23 cellular contexts compared by ENCODE assay signal in genomic region chr1:246786606-246787238, GRCh38.
DNase-seq lines count a peak whose midpoint lies in the region; ATAC-seq and TF ChIP-seq lines count a peak whose summit lies in the region.
"Had no signal": no experiment of that assay in that cellular context is flagged by ENCODE, and none has a peak within 500 bp of the region (broad histone marks: within the 10 kb centered on the region; RNA-seq: fewer than 3 reads in every experiment).

No MANE protein-coding gene starts in this region.

- no peaks in the 10 kb centered on the region for H3K4me1 ChIP-seq in mucosa of descending colon (ENCODE audit: low read depth)
- H3K4me1 ChIP-seq: upper lobe of right lung had no signal

- no peak overlapping the region for H3K4me3 ChIP-seq in mucosa of descending colon
- H3K4me3 ChIP-seq: GM12878, lung, ovary, Peyer's patch, upper lobe of right lung had no signal

- H3K36me3 ChIP-seq in mucosa of descending colon (ENCODE audit: low read depth) = no peaks in the 10 kb centered on the region
- H3K36me3 ChIP-seq: ovary, Peyer's patch, upper lobe of right lung had no signal

- ATAC-seq in mucosa of descending colon = peak; percentile 47
- no peak for ATAC-seq in HG03045 (IDR thresholded peaks at IDR 0.05; ENCODE audit: unreplicated experiment)
- no peak for ATAC-seq in GM21381 (IDR thresholded peaks at IDR 0.05; ENCODE audit: unreplicated experiment)
- ATAC-seq: GM12878, sciatic nerve, upper lobe of right lung had no signal

- peak; percentile 70 for DNase-seq in DMS153 (lab: John Stamatoyannopoulos, UW)
- peak; percentile 77 for DNase-seq in NCI-H128 (lab: John Stamatoyannopoulos, UW; ENCODE audit: unreplicated experiment)
- DNase-seq in NCI-H774 (lab: John Stamatoyannopoulos, UW) = peak; percentile 20
- DNase-seq in mucosa of descending colon = no peak
- no peak for DNase-seq in NCI-H2081 treated with DMSO at 0.1 percent for 48 hours (lab: John Stamatoyannopoulos, UW)
- DNase-seq: activated CD4-positive, alpha-beta T cell treated with anti-CD3 and anti-CD28 coated beads, Interleukin-2, amount 10 ng/mL, durations not matched to agents 7 days and 5 days; activated naive CD4-positive, alpha-beta T cell treated with anti-CD3 and anti-CD28 coated beads for 36 hours; activated T-cell treated with anti-CD3 and anti-CD28 coated beads for 4 hours; anterior cingulate cortex; effector memory CD4-positive, alpha-beta T cell; GF-D8; glutamatergic neuron; HCEC 1CT; naive B cell; ovary; Peyer's patch; stimulated activated naive CD4-positive, alpha-beta T cell treated with Interleukin-2 at 50 U/mL for 16 hours; upper lobe of right lung had no signal

- intact Hi-C loops in mucosa of descending colon (cut with DNase I, micrococcal nuclease) = no loop called here

- H3K9me3 ChIP-seq in mucosa of descending colon = no peaks in the 10 kb centered on the region
- H3K9me3 ChIP-seq: ovary, Peyer's patch, upper lobe of right lung had no signal

- no peak for TF ChIP-seq CTCF in mucosa of descending colon (IDR thresholded peaks at IDR 0.05)

Comparison
In these comparisons a context has a peak if more than half of its experiments do, and no peak if none do; other contexts are left out.
1. DNase-seq: peak in DMS153 (single experiment), NCI-H128 (single experiment) and NCI-H774 (single experiment); none in mucosa of descending colon (0 of 3) and NCI-H2081 treated with DMSO at 0.1 percent for 48 hours (single experiment).